Comparison of ENCODE assay signal across 1 cellular context in the genomic region with DNA sequence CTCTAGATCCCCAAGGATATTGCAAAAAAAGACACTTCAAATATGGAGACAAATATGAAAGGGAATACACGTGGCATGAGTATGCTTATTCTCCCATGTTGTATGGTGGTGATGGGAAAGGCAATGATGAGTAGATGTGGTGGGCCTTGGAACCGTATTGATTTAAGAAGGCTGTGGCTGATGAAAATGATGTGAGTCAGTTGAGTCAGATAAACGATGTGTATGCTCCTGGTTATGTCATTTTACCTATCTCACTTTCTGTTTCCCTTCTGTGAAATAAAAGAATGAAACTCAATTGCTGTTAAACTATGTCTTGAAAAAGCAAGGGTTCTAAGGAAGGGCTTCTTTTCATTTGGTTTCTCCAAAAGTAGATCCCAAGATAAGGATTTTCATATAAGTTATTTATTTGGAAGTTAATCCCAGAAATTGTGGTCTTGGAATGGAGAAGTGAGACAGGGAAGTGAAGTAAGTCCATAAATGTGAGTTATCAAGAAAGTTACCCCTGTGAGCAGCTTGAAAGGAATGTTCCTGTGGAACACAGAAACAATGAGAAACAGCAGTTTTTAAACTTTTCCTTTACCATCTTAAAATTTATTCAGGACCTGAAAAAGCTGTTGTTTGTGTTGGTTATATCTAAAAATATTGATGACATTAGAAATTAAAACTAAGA.
TF ChIP-seq lines count a peak whose summit lies in the region.

No MANE protein-coding gene starts in this region.

TF ChIP-seq in SK-N-SH, 30 proteins besides CTCF, POLR2A, EP300 and RAD21:
- TF ChIP-seq TCF12 (IDR thresholded peaks at IDR 0.05): peak; percentile 24; the same call in 1 of the 2 replicates
- TF ChIP-seq FOSL2 (IDR thresholded peaks at IDR 0.05; ENCODE audit: borderline replicate concordance, low read depth): peak; percentile 7; the same call in 1 of the 2 replicates
- TF ChIP-seq ELF1 (IDR thresholded peaks at IDR 0.05): no peak
